Comparison of ENCODE assay signal across 27 cellular contexts in the genomic region with DNA sequence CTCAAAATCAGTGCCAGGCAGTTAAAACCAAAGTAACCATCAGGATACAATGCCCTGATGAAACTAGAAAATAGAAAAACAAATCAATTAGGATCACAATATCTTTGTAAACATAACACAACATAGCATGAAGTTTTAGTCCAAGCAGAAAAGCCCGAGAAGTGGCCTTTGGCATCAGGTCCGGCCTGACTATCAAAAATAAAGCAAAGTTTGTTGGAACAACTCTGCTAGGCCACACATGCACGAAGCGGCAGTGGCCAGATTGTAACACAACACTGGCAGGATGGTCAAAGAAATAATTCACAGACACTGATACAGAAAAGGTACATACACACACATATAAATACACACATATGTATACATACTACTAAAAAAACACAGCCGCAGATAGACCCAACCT.
"Had no signal": no experiment of that assay in that cellular context is flagged by ENCODE, and none has a peak within 500 bp of the region (broad histone marks: within the 10 kb centered on the region; RNA-seq: fewer than 3 reads in every experiment).

No MANE protein-coding gene starts in this region.

- ATAC-seq: esophagus mucosa; gastrocnemius medialis; naive thymus-derived CD8-positive, alpha-beta T cell; stimulated activated effector memory CD8-positive, alpha-beta T cell treated with anti-CD3 and anti-CD28 coated beads, Interleukin-12 subunit alpha, Interleukin-12 subunit beta, amount 100 ng/mL, for 72 hours had no signal

- H3K36me3 ChIP-seq: colonic mucosa, gastrocnemius medialis, right atrium auricular region, sigmoid colon, stomach, thoracic aorta, transverse colon had no signal

- H3K4me1 Mint-ChIP-seq: central memory CD8-positive, alpha-beta T cell; naive thymus-derived CD8-positive, alpha-beta T cell; stimulated activated effector memory CD8-positive, alpha-beta T cell treated with anti-CD3 and anti-CD28 coated beads, Interleukin-12 subunit alpha, Interleukin-12 subunit beta, amount 100 ng/mL, for 72 hours had no signal

- H3K9ac ChIP-seq: parathyroid adenoma had no signal

- H3K36me3 Mint-ChIP-seq: naive thymus-derived CD8-positive, alpha-beta T cell; stimulated activated effector memory CD8-positive, alpha-beta T cell treated with anti-CD3 and anti-CD28 coated beads, Interleukin-12 subunit alpha, Interleukin-12 subunit beta, amount 100 ng/mL, for 72 hours had no signal

- DNase-seq: colonic mucosa; effector CD8-positive, alpha-beta T cell; endodermal cell; foreskin fibroblast; gastrocnemius medialis; head of caudate nucleus; mesendoderm; midbrain; naive thymus-derived CD8-positive, alpha-beta T cell; sigmoid colon; stimulated activated CD4-positive, alpha-beta T cell treated with anti-CD3 and anti-CD28 coated beads, Interleukin-2, amount 100 ng/mL, for 24 hours; stimulated activated CD4-positive, alpha-beta T cell treated with anti-CD3 and anti-CD28 coated beads, Interleukin-4, amount 100 ng/mL, for 24 hours; stimulated activated naive CD4-positive, alpha-beta T cell treated with Interleukin-2 at 50 U/mL for 16 hours; stomach; substantia nigra; transverse colon had no signal

- H3K27me3 ChIP-seq: colonic mucosa, gastrocnemius medialis, right atrium auricular region, sigmoid colon had no signal

- H3K27me3 Mint-ChIP-seq: progenitor cell of endocrine pancreas had no signal

- H3K27ac ChIP-seq: colonic mucosa, epithelial cell of prostate, gastrocnemius medialis, parathyroid adenoma, right atrium auricular region, thoracic aorta, transverse colon had no signal

- H3K4me3 Mint-ChIP-seq: central memory CD8-positive, alpha-beta T cell; dendritic cell treated with granulocyte-macrophage colony-stimulating factor and Interleukin-4, amounts not matched to agents 40 ng/mL and 50 ng/mL, for 4 days; endodermal cell; naive thymus-derived CD8-positive, alpha-beta T cell; neural crest cell; stimulated activated effector memory CD8-positive, alpha-beta T cell treated with anti-CD3 and anti-CD28 coated beads, Interleukin-12 subunit alpha, Interleukin-12 subunit beta, amount 100 ng/mL, for 72 hours had no signal

- H3K4me1 ChIP-seq: colonic mucosa, parathyroid adenoma had no signal

- H3K9me3 Mint-ChIP-seq: central memory CD8-positive, alpha-beta T cell; dendritic cell treated with granulocyte-macrophage colony-stimulating factor and Interleukin-4, amounts not matched to agents 40 ng/mL and 50 ng/mL, for 4 days; endodermal cell; naive thymus-derived CD8-positive, alpha-beta T cell; neural crest cell; stimulated activated effector memory CD8-positive, alpha-beta T cell treated with anti-CD3 and anti-CD28 coated beads, Interleukin-12 subunit alpha, Interleukin-12 subunit beta, amount 100 ng/mL, for 72 hours had no signal

- H3K27ac Mint-ChIP-seq: dendritic cell treated with granulocyte-macrophage colony-stimulating factor and Interleukin-4, amounts not matched to agents 40 ng/mL and 50 ng/mL, for 4 days; endodermal cell; naive thymus-derived CD8-positive, alpha-beta T cell; progenitor cell of endocrine pancreas; stimulated activated effector memory CD8-positive, alpha-beta T cell treated with anti-CD3 and anti-CD28 coated beads, Interleukin-12 subunit alpha, Interleukin-12 subunit beta, amount 100 ng/mL, for 72 hours had no signal

- H3K4me3 ChIP-seq: colonic mucosa, gastrocnemius medialis, right atrium auricular region, sigmoid colon, stomach, thoracic aorta, transverse colon had no signal

- FAIRE-seq: keratinocyte had no signal
